10 cellular contexts compared by ENCODE assay signal in genomic region chr1:111192074-111192473, GRCh38. TPM values are rescaled to one million over a fixed set of nuclear protein-coding genes. Genes with fewer than 3 reads are reported as not detected.
DNase-seq lines count a peak whose midpoint lies in the region; ATAC-seq, FAIRE-seq and TF ChIP-seq lines count a peak whose summit lies in the region.
"Had no signal": no experiment of that assay in that cellular context is flagged by ENCODE, and none has a peak within 500 bp of the region (broad histone marks: within the 10 kb centered on the region; RNA-seq: fewer than 3 reads in every experiment).

No MANE protein-coding gene starts in this region.

- H3K27ac ChIP-seq in CD8-positive, alpha-beta T cell (ENCODE audit: low read depth, low read length): peak overlapping the region; percentile 26
- H3K27ac ChIP-seq in IMR-90 (ENCODE audit: insufficient read depth, low read length) (peak overlapping the region; percentile 79; the same call in 1 of the 2 replicates), trophoblast cell (ENCODE audit: low read depth, low read length) (peak overlapping the region; percentile 42)

- peak overlapping the region; percentile 75 for H4K91ac ChIP-seq in IMR-90 (ENCODE audit: insufficient read depth, low read depth, low read length)
- peak overlapping the region; percentile 31 for H4K91ac ChIP-seq in trophoblast cell (ENCODE audit: low read depth, low read length)

- H4K20me1 ChIP-seq in IMR-90 (ENCODE audit: insufficient read depth, low read length): no peaks in the 10 kb centered on the region

- no peak for TF ChIP-seq POLR2A in IMR-90 (IDR thresholded peaks at IDR 0.05; ENCODE audit: low read depth, low read length)

- H3K14ac ChIP-seq in IMR-90 (replicated peaks; ENCODE audit: low read depth, low read length) (peak overlapping the region; percentile 79; the same call in 1 of the 2 replicates), trophoblast cell (ENCODE audit: low read length) (peak overlapping the region; percentile 40)

- CTCF ChIA-PET in CD8-positive, alpha-beta T cell (lab: Charles Lee): interaction anchor here (0.6 to 15.0 kb wide), 5 partner anchors 8 to 142 kb away, joined by 3 to 429 read pairs (median 7); partner anchors contain the start of genes CHI3L2 and DENND2D
- CTCF ChIA-PET in IMR-90 (lab: Yijun Ruan, JAX): interaction anchor here (1.0 kb wide), 2 partner anchors 9 to 65 kb away, joined by 3 to 4 read pairs; no protein-coding TSS in a partner anchor

- peak overlapping the region; percentile 88 for H3K4ac ChIP-seq in IMR-90 (ENCODE audit: low read depth, low read length)
- peak overlapping the region; percentile 0 for H3K4ac ChIP-seq in trophoblast cell (ENCODE audit: low read depth, low read length)

- H3K4me1 Mint-ChIP-seq in CD8-positive, alpha-beta T cell (ENCODE audit: low read depth): peaks cover 99% of the 10 kb centered on the region
- peaks cover 82 to 96% of the 10 kb centered on the region in 2 donors for H3K4me1 Mint-ChIP-seq in effector memory CD8-positive, alpha-beta T cell (ENCODE audit: low read depth in 2 of 2)

- H3K4me3 ChIP-seq in CD8-positive, alpha-beta T cell (ENCODE audit: low read depth, low read length): peak overlapping the region; percentile 12
- H3K4me3 ChIP-seq in IMR-90 (ENCODE audit: insufficient read depth, low read depth, low read length) (no peak overlapping the region), trophoblast cell (ENCODE audit: low read depth, low read length) (peak overlapping the region; percentile 1)

- WGBS in IMR-90 (ENCODE audit: extremely low coverage in 2 of 2, insufficient read length in 1 of 2), 2 experiments: no CpG with 5 or more reads among the region's 5 CpGs
- WGBS in trophoblast cell (ENCODE audit: extremely low coverage, insufficient coverage, insufficient read length): no CpG with 5 or more reads among the region's 5 CpGs

- peak overlapping the region; percentile 76 for H4K5ac ChIP-seq in IMR-90 (ENCODE audit: low read depth, low read length)

- H3K9me3 Mint-ChIP-seq in CD8-positive, alpha-beta T cell: no peaks in the 10 kb centered on the region
- no peaks in the 10 kb centered on the region for H3K9me3 Mint-ChIP-seq in effector memory CD8-positive, alpha-beta T cell

- H3K23ac ChIP-seq in IMR-90 (ENCODE audit: low read depth, low read length) (peak overlapping the region; percentile 63), trophoblast cell (ENCODE audit: low read length) (no peak overlapping the region)

- dilution Hi-C loops in IMR-90 (cut with HindIII; ENCODE audit: low sequenced_read_pairs, unreplicated experiment): no loop called here

- H2BK20ac ChIP-seq in IMR-90 (ENCODE audit: low read depth, low read length): peak overlapping the region; percentile 98

- peak overlapping the region; percentile 97 for H3K27ac Mint-ChIP-seq in CD8-positive, alpha-beta T cell
- H3K27ac Mint-ChIP-seq in effector memory CD8-positive, alpha-beta T cell: peak overlapping the region; percentile 93 to 97

- H3K79me2 ChIP-seq in trophoblast cell (ENCODE audit: control insufficient read depth, insufficient read depth, low read length, poor library complexity): no peaks in the 10 kb centered on the region

- H2BK5ac ChIP-seq in IMR-90 (ENCODE audit: low read depth, low read length, poor library complexity, severe bottlenecking): peak overlapping the region; percentile 84
- H2BK5ac ChIP-seq in trophoblast cell (ENCODE audit: low read depth, low read length, poor library complexity): peak overlapping the region; percentile 69

- peak overlapping the region; percentile 61 for H2BK12ac ChIP-seq in trophoblast cell (ENCODE audit: low read length)

- DNase-seq in CD8-positive, alpha-beta T cell: no peak
- DNase-seq in IMR-90: no peak
- no peak for DNase-seq in effector memory CD8-positive, alpha-beta T cell
- peak; percentile 55 to 65 for DNase-seq in trophoblast cell
- no peak for DNase-seq in NCI-H2227 (lab: John Stamatoyannopoulos, UW; ENCODE audit: unreplicated experiment)
- no peak for DNase-seq in SIG-M5 treated with dmso at 0.1 percent for 504 hours (lab: John Stamatoyannopoulos, UW; ENCODE audit: unreplicated experiment)
- DNase-seq in NCI-H1048 (lab: John Stamatoyannopoulos, UW): no peak
- DNase-seq in urothelium cell line (ENCODE audit: low spot score): no peak
- DNase-seq: erythroblast, NCI-H2107 had no signal

- peaks cover 20% of the 10 kb centered on the region for H3K9me1 ChIP-seq in IMR-90 (ENCODE audit: insufficient read depth, low read length)

- H2BK120ac ChIP-seq in IMR-90 (ENCODE audit: low read depth, low read length) (peak overlapping the region; percentile 92), trophoblast cell (ENCODE audit: insufficient read depth, low read length, poor library complexity) (peak overlapping the region; percentile 15)

- POLR2A ChIA-PET in CD8-positive, alpha-beta T cell (lab: Charles Lee): interaction anchor here (1.2 to 15.4 kb wide), 9 partner anchors 7 to 53 kb away, joined by 3 to 430 read pairs (median 6); partner anchors contain the start of genes CHI3L2 and DENND2D
- POLR2A ChIA-PET in IMR-90 (lab: Charles Lee; ENCODE audit: unreplicated experiment): no interaction called here

- 0 out of 4 replicates have a peak, but pooled peaks cover 0 to 5% of the 10 kb centered on the region in 2 experiments for H3K79me1 ChIP-seq in IMR-90 (ENCODE audit: low read depth in 1 of 2, low read length in 2 of 2)
- H3K79me1 ChIP-seq in trophoblast cell (ENCODE audit: low read length): peaks cover 26% of the 10 kb centered on the region

- H3K18ac ChIP-seq in IMR-90 (ENCODE audit: low read depth, low read length) (peak overlapping the region; percentile 79), trophoblast cell (ENCODE audit: low read length) (peak overlapping the region; percentile 52)

- H2AFZ ChIP-seq in IMR-90 (replicated peaks; ENCODE audit: low read length, poor library complexity) (peak overlapping the region; percentile 46), trophoblast cell (ENCODE audit: insufficient read depth, low read length, poor library complexity) (no peak overlapping the region)

- H3K36me3 ChIP-seq in CD8-positive, alpha-beta T cell (ENCODE audit: insufficient read depth, low read length): peaks cover 97% of the 10 kb centered on the region
- H3K36me3 ChIP-seq in IMR-90 (ENCODE audit: control insufficient read depth, insufficient read depth, low read length) (peaks cover 3% of the 10 kb centered on the region), trophoblast cell (ENCODE audit: control insufficient read depth in 1 of 2, insufficient read depth in 2 of 2, low read length in 2 of 2) (peaks cover 0 to 10% of the 10 kb centered on the region in 2 experiments)

- intact Hi-C loops in CD8-positive, alpha-beta T cell (cut with DNase I, micrococcal nuclease): loop anchor here in 1 of 2 experiments (10.0 kb wide), 1 partner anchor 517 kb away; the partner anchor contains the start of gene KCNA3
- intact Hi-C loops in IMR-90 (cut with micrococcal nuclease): no loop called here

- BruUV-seq in IMR-90 (replicated peaks; lab: Mats Ljungman, UMichigan): no TSS peak

- no peak overlapping the region for H3K9ac ChIP-seq in IMR-90 (ENCODE audit: low read depth, low read length)
- no peak overlapping the region for H3K9ac ChIP-seq in trophoblast cell (ENCODE audit: low read length)

- no peak for TF ChIP-seq RAD21 in IMR-90 (IDR thresholded peaks at IDR 0.05; ENCODE audit: low read length)

- H3K27me3 ChIP-seq in CD8-positive, alpha-beta T cell (ENCODE audit: insufficient read depth, low read length): no peaks in the 10 kb centered on the region
- 0 out of 2 replicates have a peak, but pooled peaks cover 2% of the 10 kb centered on the region for H3K27me3 ChIP-seq in IMR-90 (ENCODE audit: control insufficient read depth, insufficient read depth, low read length)
- no peaks in the 10 kb centered on the region for H3K27me3 ChIP-seq in trophoblast cell (ENCODE audit: insufficient read depth, low read length)

- H2AK5ac ChIP-seq in IMR-90 (ENCODE audit: low read depth, low read length) (peak overlapping the region; percentile 92), trophoblast cell (ENCODE audit: low read length) (peak overlapping the region; percentile 93)

- in situ Hi-C loops in IMR-90 (cut with MboI; ENCODE audit: low sequenced_read_pairs): no loop called here

- no peaks in the 10 kb centered on the region for H3K27me3 Mint-ChIP-seq in CD8-positive, alpha-beta T cell (ENCODE audit: low read depth)
- H3K27me3 Mint-ChIP-seq in effector memory CD8-positive, alpha-beta T cell: no peaks in the 10 kb centered on the region

- H3K4me3 Mint-ChIP-seq in CD8-positive, alpha-beta T cell: peak overlapping the region; percentile 94
- H3K4me3 Mint-ChIP-seq in effector memory CD8-positive, alpha-beta T cell: peak overlapping the region; percentile 93 to 99

- no peak for FAIRE-seq in urothelium cell line (lab: Jason Lieb, UNC)

- H3K36me3 Mint-ChIP-seq in CD8-positive, alpha-beta T cell: peaks cover 99% of the 10 kb centered on the region
- peaks cover 96% of the 10 kb centered on the region for H3K36me3 Mint-ChIP-seq in effector memory CD8-positive, alpha-beta T cell (ENCODE audit: insufficient read depth)

- H4K12ac ChIP-seq in trophoblast cell (ENCODE audit: low read depth, low read length): peak overlapping the region; percentile 0

- H3K56ac ChIP-seq in IMR-90 (ENCODE audit: extremely low read depth, insufficient read depth, low read length): peak overlapping the region; percentile 34; the same call in 1 of the 2 replicates

- no peaks in the 10 kb centered on the region for H3K9me3 ChIP-seq in CD8-positive, alpha-beta T cell (ENCODE audit: low read length)
- H3K9me3 ChIP-seq in IMR-90 (ENCODE audit: control insufficient read depth, insufficient read depth, low read length) (no peaks in the 10 kb centered on the region), trophoblast cell (ENCODE audit: insufficient read depth, low read depth, low read length) (peaks cover 2% of the 10 kb centered on the region)

- no peak for TF ChIP-seq CTCF in CD8-positive, alpha-beta T cell (IDR thresholded peaks at IDR 0.05)
- TF ChIP-seq CTCF in IMR-90 (conservative IDR thresholded peaks at IDR 0.05; ENCODE audit: low read depth, low read length): no peak

- H2AK9ac ChIP-seq in IMR-90 (replicated peaks; ENCODE audit: low read depth, low read length, poor library complexity): peak overlapping the region; percentile 87

- H4K8ac ChIP-seq in IMR-90 (ENCODE audit: low read depth in 2 of 2, low read length in 2 of 2): peak overlapping the region; percentile 33 to 66; a peak in 3 of 4 replicates
- H4K8ac ChIP-seq in trophoblast cell (ENCODE audit: low read depth, low read length): peak overlapping the region; percentile 5

- peak overlapping the region; percentile 75; the same call in 2 of the 3 replicates for H2BK15ac ChIP-seq in IMR-90 (ENCODE audit: low read depth, low read length)

- H3K4me2 ChIP-seq in IMR-90 (ENCODE audit: low read depth, low read length) (no peak overlapping the region), trophoblast cell (ENCODE audit: low read length) (no peak overlapping the region)

- ATAC-seq in CD8-positive, alpha-beta T cell: no peak
- ATAC-seq in IMR-90 (ENCODE audit: low read depth): no peak
- no peak for ATAC-seq in effector memory CD8-positive, alpha-beta T cell (replicated peaks)

- peaks cover 100% of the 10 kb centered on the region for H3K4me1 ChIP-seq in CD8-positive, alpha-beta T cell (ENCODE audit: insufficient read depth, low read length)
- H3K4me1 ChIP-seq in IMR-90 (ENCODE audit: control insufficient read depth, insufficient read depth, low read length): peaks cover 35% of the 10 kb centered on the region
- peaks cover 16 to 29% of the 10 kb centered on the region in 2 experiments for H3K4me1 ChIP-seq in trophoblast cell (ENCODE audit: control insufficient read depth in 1 of 2, insufficient read depth in 2 of 2, low read length in 2 of 2)

RNA-seq across cellular contexts. Expression of gene DENND2D, which starts 8.4 kb away (rescaled TPM):
- total RNA-seq in CD8-positive, alpha-beta T cell: 10 to 100 TPM; 50.5 to 50.8 TPM
- 0.83 and 0.90 TPM in 2 replicates for total RNA-seq in IMR-90 (2012; rRNA removed)
- 0.72 and 0.86 TPM in 2 replicates for polyA plus RNA-seq in IMR-90 (2012; rRNA removed)
- 0.70 and 0.77 TPM in 2 replicates for polyA plus RNA-seq in IMR-90 (2012; cell fraction: cytosol; rRNA removed)
- 0.60 and 1.7 TPM in 2 replicates for polyA plus RNA-seq in IMR-90 (2012; cell fraction: nucleus; rRNA removed; ENCODE audit: low replicate concordance)
- 4.9 and 5.1 TPM in 2 replicates for polyA plus RNA-seq in trophoblast cell (2013)

RNA-seq across cellular contexts. Expression of gene CHI3L2, which starts 35.4 kb away (rescaled TPM):
- 1 to 10 TPM; 7.1 to 8.7 TPM for total RNA-seq in CD8-positive, alpha-beta T cell
- 0.18 TPM in 1 of 2 replicates, not detected in the other for total RNA-seq in IMR-90 (2012; rRNA removed)
- 0.19 and 0.39 TPM in 2 replicates for polyA plus RNA-seq in IMR-90 (2012; rRNA removed)
- 0.34 and 0.39 TPM in 2 replicates for polyA plus RNA-seq in IMR-90 (2012; cell fraction: cytosol; rRNA removed)
- 0.15 and 0.24 TPM in 2 replicates for polyA plus RNA-seq in IMR-90 (2012; cell fraction: nucleus; rRNA removed; ENCODE audit: low replicate concordance)
- polyA plus RNA-seq in trophoblast cell (2013): 1.3 and 1.8 TPM in 2 replicates

RNA-seq across cellular contexts. Expression of gene CEPT1, which starts 52.1 kb away (rescaled TPM):
- total RNA-seq in CD8-positive, alpha-beta T cell: 10 to 100 TPM; 21.5 to 22.9 TPM
- 27.4 and 42.8 TPM in 2 replicates for total RNA-seq in IMR-90 (2012; rRNA removed)
- polyA plus RNA-seq in IMR-90 (2012; rRNA removed): 10.3 and 13.3 TPM in 2 replicates
- polyA plus RNA-seq in IMR-90 (2012; cell fraction: cytosol; rRNA removed): 1.7 and 2.0 TPM in 2 replicates
- polyA plus RNA-seq in IMR-90 (2012; cell fraction: nucleus; rRNA removed; ENCODE audit: low replicate concordance): 4.0 and 30.8 TPM in 2 replicates
- 35.0 and 35.5 TPM in 2 replicates for polyA plus RNA-seq in trophoblast cell (2013)

RNA-seq across cellular contexts. Expression of gene DRAM2, which starts 52.2 kb away (rescaled TPM):
- 10 to 100 TPM; 25.5 to 27.1 TPM for total RNA-seq in CD8-positive, alpha-beta T cell
- 66.3 and 71.9 TPM in 2 replicates for total RNA-seq in IMR-90 (2012; rRNA removed)
- 25.2 and 31.4 TPM in 2 replicates for polyA plus RNA-seq in IMR-90 (2012; rRNA removed)
- polyA plus RNA-seq in IMR-90 (2012; cell fraction: cytosol; rRNA removed): 7.7 and 15.0 TPM in 2 replicates
- polyA plus RNA-seq in IMR-90 (2012; cell fraction: nucleus; rRNA removed; ENCODE audit: low replicate concordance): 3.3 and 30.7 TPM in 2 replicates
- polyA plus RNA-seq in trophoblast cell (2013): 77.9 and 79.0 TPM in 2 replicates

Comparison
In these comparisons a context has a peak if more than half of its experiments do, and no peak if none do; other contexts are left out.
1. DNase-seq: peak in trophoblast cell (2 of 2); none in CD8-positive, alpha-beta T cell (0 of 7), IMR-90 (single experiment), effector memory CD8-positive, alpha-beta T cell (0 of 3), NCI-H2227 (single experiment), SIG-M5 treated with dmso at 0.1 percent for 504 hours (single experiment), NCI-H1048 (single experiment) and urothelium cell line (single experiment).
2. H3K27ac ChIP-seq: peak in every context shown above with its lines; median percentile 79 in IMR-90; 42 in trophoblast cell; 26 in CD8-positive, alpha-beta T cell.
3. RNA of gene DENND2D, which starts 8.4 kb away (total RNA-seq): 50.5 to 50.8 TPM in CD8-positive, alpha-beta T cell; 0.83 to 0.90 TPM in IMR-90; every median in the first group is over 10 times any median in the second.